ENCODE assay signal across 25 cellular contexts in genomic region chr11:1288426-1289151, GRCh38.
"Had no signal": no experiment of that assay in that cellular context is flagged by ENCODE, and none has a peak within 500 bp of the region (broad histone marks: within the 10 kb centered on the region; RNA-seq: fewer than 3 reads in every experiment).

No MANE protein-coding gene starts in this region.

- H3K36me3 ChIP-seq: neural progenitor cell had no signal

- H3K9me3 ChIP-seq: colonic mucosa, gastroesophageal sphincter, right lobe of liver, vagina had no signal

- H3K27me3 ChIP-seq: colonic mucosa, gastroesophageal sphincter, neural progenitor cell, right lobe of liver, vagina had no signal

- H3K27ac ChIP-seq: colonic mucosa, gastroesophageal sphincter, neural progenitor cell, right lobe of liver, vagina had no signal

- H2AFZ ChIP-seq: neural progenitor cell had no signal

- H3K4me2 ChIP-seq: neural progenitor cell had no signal

- ATAC-seq: activated CD4-positive, alpha-beta T cell treated with anti-CD3 and anti-CD28 coated beads for 36 hours; activated CD8-positive, alpha-beta memory T cell treated with anti-CD3 and anti-CD28 coated beads, Interleukin-2, amount 10 ng/mL, durations not matched to agents 7 days and 5 days; activated CD8-positive, alpha-beta T cell treated with anti-CD3 and anti-CD28 coated beads, Interleukin-2, amount 10 ng/mL, durations not matched to agents 7 days and 5 days; activated naive CD8-positive, alpha-beta T cell treated with anti-CD3 and anti-CD28 coated beads, Interleukin-2, amount 50 U/mL, for 24 hours; effector memory CD8-positive, alpha-beta T cell; gastroesophageal sphincter; naive thymus-derived CD4-positive, alpha-beta T cell; right lobe of liver; stimulated activated memory B cell treated with anti-CD40 and anti-IgM and Interleukin-4, amounts not matched to agents 10 μg/mL and 1 μg/mL and 100 μg/mL, for 72 hours; stimulated activated naive CD8-positive, alpha-beta T cell treated with anti-CD3 and anti-CD28 coated beads, Interleukin-15, amount 100 ng/mL, for 72 hours had no signal

- H3K9ac ChIP-seq: neural progenitor cell had no signal

- H3K4me1 Mint-ChIP-seq: activated CD4-positive, alpha-beta T cell treated with anti-CD3 and anti-CD28 coated beads for 36 hours; activated CD8-positive, alpha-beta memory T cell treated with anti-CD3 and anti-CD28 coated beads, Interleukin-2, amount 10 ng/mL, durations not matched to agents 7 days and 5 days; activated naive CD4-positive, alpha-beta T cell treated with anti-CD3 and anti-CD28 coated beads, Interleukin-2, amount 50 U/mL, for 24 hours; activated naive CD8-positive, alpha-beta T cell treated with anti-CD3 and anti-CD28 coated beads, Interleukin-2, amount 50 U/mL, for 24 hours; neural progenitor cell had no signal

- H3K27ac Mint-ChIP-seq: activated CD4-positive, alpha-beta T cell treated with anti-CD3 and anti-CD28 coated beads for 36 hours; activated CD8-positive, alpha-beta memory T cell treated with anti-CD3 and anti-CD28 coated beads, Interleukin-2, amount 10 ng/mL, durations not matched to agents 7 days and 5 days; activated CD8-positive, alpha-beta T cell treated with anti-CD3 and anti-CD28 coated beads, Interleukin-2, amount 10 ng/mL, durations not matched to agents 7 days and 5 days; activated naive CD4-positive, alpha-beta T cell treated with anti-CD3 and anti-CD28 coated beads, Interleukin-2, amount 50 U/mL, for 24 hours; activated naive CD8-positive, alpha-beta T cell treated with anti-CD3 and anti-CD28 coated beads, Interleukin-2, amount 50 U/mL, for 24 hours; activated T-helper 2 cell treated with anti-CD3 and anti-CD28 coated beads, Interferon-gamma antibody, Interleukin-2, Interleukin-4, amounts not matched to agents 10 μg/mL and 5 μg/mL and 100 μg/mL, durations not matched to agents 14 hours and 24 hours and 36 hours; effector memory CD8-positive, alpha-beta T cell; memory B cell; naive thymus-derived CD4-positive, alpha-beta T cell; neural progenitor cell; stimulated activated memory B cell treated with anti-CD40 and anti-IgM and Interleukin-4, amounts not matched to agents 10 μg/mL and 1 μg/mL and 100 μg/mL, for 72 hours; stimulated activated naive CD8-positive, alpha-beta T cell treated with anti-CD3 and anti-CD28 coated beads, Interleukin-15, amount 100 ng/mL, for 72 hours; type B pancreatic cell had no signal

- DNase-seq: activated CD4-positive, alpha-beta T cell treated with anti-CD3 and anti-CD28 coated beads for 36 hours; activated CD4-positive, CD25-positive, alpha-beta regulatory T cell; activated CD8-positive, alpha-beta memory T cell treated with anti-CD3 and anti-CD28 coated beads, Interleukin-2, amount 10 ng/mL, durations not matched to agents 7 days and 5 days; activated CD8-positive, alpha-beta T cell treated with anti-CD3 and anti-CD28 coated beads, Interleukin-2, amount 10 ng/mL, durations not matched to agents 7 days and 5 days; activated naive CD8-positive, alpha-beta T cell treated with anti-CD3 and anti-CD28 coated beads, Interleukin-2, amount 50 U/mL, for 24 hours; activated T-cell treated with anti-CD3 and anti-CD28 coated beads, Interleukin-2, amount 50 U/mL, for 48 hours; anterior cingulate cortex; colonic mucosa; effector memory CD8-positive, alpha-beta T cell; erythroblast; kidney glomerular epithelial cell; midbrain; naive thymus-derived CD4-positive, alpha-beta T cell; stimulated activated CD4-positive, alpha-beta T cell treated with anti-CD3 and anti-CD28 coated beads, Interleukin-12 subunit alpha, Interleukin-12 subunit beta, amount 100 ng/mL, for 4 hours; stimulated activated CD4-positive, alpha-beta T cell treated with anti-CD3 and anti-CD28 coated beads, Interleukin-4, amount 100 ng/mL, for 1 hour; stimulated activated naive CD8-positive, alpha-beta T cell treated with anti-CD3 and anti-CD28 coated beads, Interleukin-15, amount 100 ng/mL, for 72 hours had no signal

- H3K27me3 Mint-ChIP-seq: activated CD4-positive, alpha-beta T cell treated with anti-CD3 and anti-CD28 coated beads for 36 hours; activated CD8-positive, alpha-beta memory T cell treated with anti-CD3 and anti-CD28 coated beads, Interleukin-2, amount 10 ng/mL, durations not matched to agents 7 days and 5 days; activated naive CD4-positive, alpha-beta T cell treated with anti-CD3 and anti-CD28 coated beads, Interleukin-2, amount 50 U/mL, for 24 hours; activated naive CD8-positive, alpha-beta T cell treated with anti-CD3 and anti-CD28 coated beads, Interleukin-2, amount 50 U/mL, for 24 hours; effector memory CD8-positive, alpha-beta T cell; memory B cell; naive thymus-derived CD4-positive, alpha-beta T cell; stimulated activated memory B cell treated with anti-CD40 and anti-IgM and Interleukin-4, amounts not matched to agents 10 μg/mL and 1 μg/mL and 100 μg/mL, for 72 hours; stimulated activated naive CD8-positive, alpha-beta T cell treated with anti-CD3 and anti-CD28 coated beads, Interleukin-15, amount 100 ng/mL, for 72 hours; type B pancreatic cell had no signal

- H3K4me3 Mint-ChIP-seq: activated CD4-positive, alpha-beta T cell treated with anti-CD3 and anti-CD28 coated beads for 36 hours; activated CD8-positive, alpha-beta memory T cell treated with anti-CD3 and anti-CD28 coated beads, Interleukin-2, amount 10 ng/mL, durations not matched to agents 7 days and 5 days; activated CD8-positive, alpha-beta T cell treated with anti-CD3 and anti-CD28 coated beads, Interleukin-2, amount 10 ng/mL, durations not matched to agents 7 days and 5 days; activated naive CD4-positive, alpha-beta T cell treated with anti-CD3 and anti-CD28 coated beads, Interleukin-2, amount 50 U/mL, for 24 hours; activated naive CD8-positive, alpha-beta T cell treated with anti-CD3 and anti-CD28 coated beads, Interleukin-2, amount 50 U/mL, for 24 hours; effector memory CD8-positive, alpha-beta T cell; memory B cell; naive thymus-derived CD4-positive, alpha-beta T cell; neural progenitor cell; stimulated activated memory B cell treated with anti-CD40 and anti-IgM and Interleukin-4, amounts not matched to agents 10 μg/mL and 1 μg/mL and 100 μg/mL, for 72 hours; stimulated activated naive CD8-positive, alpha-beta T cell treated with anti-CD3 and anti-CD28 coated beads, Interleukin-15, amount 100 ng/mL, for 72 hours; type B pancreatic cell had no signal

- H3K4me1 ChIP-seq: colonic mucosa, neural progenitor cell, right lobe of liver had no signal

- H3K9me3 Mint-ChIP-seq: activated naive CD4-positive, alpha-beta T cell treated with anti-CD3 and anti-CD28 coated beads, Interleukin-2, amount 50 U/mL, for 24 hours; activated naive CD8-positive, alpha-beta T cell treated with anti-CD3 and anti-CD28 coated beads, Interleukin-2, amount 50 U/mL, for 24 hours; activated T-helper 2 cell treated with anti-CD3 and anti-CD28 coated beads, Interferon-gamma antibody, Interleukin-2, Interleukin-4, amounts not matched to agents 10 μg/mL and 5 μg/mL and 100 μg/mL, durations not matched to agents 14 hours and 24 hours and 36 hours; effector memory CD8-positive, alpha-beta T cell; memory B cell; neural progenitor cell; stimulated activated memory B cell treated with anti-CD40 and anti-IgM and Interleukin-4, amounts not matched to agents 10 μg/mL and 1 μg/mL and 100 μg/mL, for 72 hours; stimulated activated naive CD8-positive, alpha-beta T cell treated with anti-CD3 and anti-CD28 coated beads, Interleukin-15, amount 100 ng/mL, for 72 hours; type B pancreatic cell had no signal

- H3K4me3 ChIP-seq: colonic mucosa, gastroesophageal sphincter, neural progenitor cell, right lobe of liver, vagina had no signal
